In the genomic region with DNA sequence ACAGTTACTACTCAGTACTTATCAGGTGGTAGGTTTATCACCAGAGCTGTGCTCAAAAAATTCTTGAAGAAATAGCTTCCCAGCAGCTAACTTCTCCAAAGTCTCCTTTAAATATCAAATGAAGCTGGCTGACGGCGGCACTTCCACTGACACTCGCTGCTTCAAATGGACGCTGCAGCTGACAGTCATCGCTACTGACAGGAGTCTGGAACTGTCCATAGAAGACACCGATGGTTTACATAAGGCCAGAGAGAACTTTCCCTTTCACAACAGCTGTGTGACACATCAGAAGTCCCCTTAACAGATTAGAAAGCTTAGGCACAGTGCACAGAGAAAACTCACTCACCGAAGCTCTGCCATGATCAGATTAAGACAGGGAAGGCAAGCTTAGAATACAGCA, we compare ENCODE assay signal across 2 cellular contexts.
TF ChIP-seq lines count a peak whose summit lies in the region.

No MANE protein-coding gene starts in this region.

TF ChIP-seq in K562, 482 proteins besides CTCF, POLR2A, EP300 and RAD21 (continued from another document and continues in another):
- TF ChIP-seq ZNF407 (IDR thresholded peaks at IDR 0.05; ENCODE audit: low read depth) (no peak), THAP12 (CRISPR knock-in tag; IDR thresholded peaks at IDR 0.05) (no peak), MAFG (tag; conservative IDR thresholded peaks at IDR 0.05) (no peak), PHF21A (IDR thresholded peaks at IDR 0.05; ENCODE audit: borderline replicate concordance, low read depth) (no peak), PHTF2 (CRISPR knock-in tag; IDR thresholded peaks at IDR 0.05) (no peak), PBX2 (CRISPR knock-in tag; IDR thresholded peaks at IDR 0.05; ENCODE audit: low read depth) (no peak), PBX2 (tag; conservative IDR thresholded peaks at IDR 0.05; ENCODE audit: low read depth) (0 out of 2 replicates have a peak, but pooled peaks have one; percentile 10)

TF ChIP-seq in GM23338, 12 proteins besides CTCF, POLR2A, EP300 and RAD21 (continued from another document):
- TF ChIP-seq REST (IDR thresholded peaks at IDR 0.05; ENCODE audit: unreplicated experiment): no peak
